28 cellular contexts compared by ENCODE assay signal in the genomic region with DNA sequence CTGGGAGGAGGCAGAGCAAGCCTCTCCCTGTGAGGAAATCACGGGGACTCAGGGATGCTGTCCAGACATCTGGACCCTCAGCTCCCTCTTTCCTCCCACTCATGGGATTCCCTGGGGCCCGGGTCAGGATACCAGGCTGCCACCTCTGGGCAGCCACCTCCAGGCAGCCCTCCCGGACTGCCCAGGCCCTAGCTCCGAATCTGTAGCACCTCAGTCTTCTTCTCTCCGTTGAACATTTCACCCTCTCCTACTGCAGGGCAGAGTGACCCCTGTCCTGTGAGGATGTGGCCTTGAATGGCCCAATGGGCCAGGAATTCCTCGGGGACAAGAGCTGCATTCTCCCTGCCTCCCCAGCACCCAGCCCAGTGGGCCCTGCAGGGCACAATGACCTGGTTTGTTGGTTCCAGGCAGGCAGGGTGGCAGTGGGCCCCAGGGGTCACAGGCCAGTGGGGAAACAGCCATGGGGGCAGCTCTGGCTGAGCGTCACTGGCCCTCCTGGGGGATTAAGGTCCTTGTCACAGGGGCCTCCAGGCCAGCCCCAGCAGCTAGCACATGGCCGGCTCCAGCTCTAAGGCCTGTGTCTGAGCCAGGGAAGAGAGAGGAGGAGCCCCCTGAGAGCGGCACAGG. TPM values are rescaled to one million over a fixed set of nuclear protein-coding genes. Genes with fewer than 3 reads are reported as not detected.
"Had no signal": no experiment of that assay in that cellular context is flagged by ENCODE, and none has a peak within 500 bp of the region (broad histone marks: within the 10 kb centered on the region; RNA-seq: fewer than 3 reads in every experiment).

No MANE protein-coding gene starts in this region.

- H3K4me3 ChIP-seq: ascending aorta, breast epithelium, cardiac muscle cell, coronary artery, esophagus muscularis mucosa, gastrocnemius medialis had no signal

- DNase-seq: activated CD4-positive, alpha-beta memory T cell treated with anti-CD3 and anti-CD28 coated beads for 36 hours; activated CD4-positive, alpha-beta T cell treated with anti-CD3 and anti-CD28 coated beads for 36 hours; activated CD4-positive, alpha-beta T cell treated with anti-CD3 and anti-CD28 coated beads, Interleukin-2, amount 10 ng/mL, durations not matched to agents 24 days and 14 days; activated CD4-positive, CD25-positive, alpha-beta regulatory T cell; activated CD4-positive, CD25-positive, alpha-beta regulatory T cell treated with anti-CD3 and anti-CD28 coated beads, Interleukin-2, amount 50 U/mL, for 72 hours; activated CD8-positive, alpha-beta memory T cell treated with anti-CD3 and anti-CD28 coated beads, Interleukin-2, amount 10 ng/mL, durations not matched to agents 7 days and 5 days; activated CD8-positive, alpha-beta memory T cell treated with anti-CD3 and anti-CD28 coated beads, Interleukin-2, amount 50 U/mL, for 4 hours; activated CD8-positive, alpha-beta T cell treated with anti-CD3 and anti-CD28 coated beads, Interleukin-2, amount 10 ng/mL, durations not matched to agents 7 days and 5 days; activated gamma-delta T cell; activated naive CD4-positive, alpha-beta T cell; activated naive CD4-positive, alpha-beta T cell treated with anti-CD3 and anti-CD28 coated beads, Interleukin-2, amount 10 ng/mL, durations not matched to agents 7 days and 5 days; activated naive CD8-positive, alpha-beta T cell treated with anti-CD3 and anti-CD28 coated beads, Interleukin-2, amount 10 ng/mL, durations not matched to agents 7 days and 5 days; activated T-cell treated with anti-CD3 and anti-CD28 coated beads, Interleukin-2, amount 50 U/mL, for 24 hours; activated T-cell treated with anti-CD3 and anti-CD28 coated beads, Interleukin-2, amount 50 U/mL, for 72 hours; dermis blood vessel endothelial cell; effector CD4-positive, alpha-beta T cell; effector memory CD8-positive, alpha-beta T cell; erythroblast; foreskin keratinocyte; gastrocnemius medialis; glutamatergic neuron; T-helper 2 cell had no signal

- H3K9me3 ChIP-seq: ascending aorta, gastrocnemius medialis had no signal

- H3K27me3 ChIP-seq: ascending aorta, cardiac muscle cell, foreskin keratinocyte had no signal

- ATAC-seq: activated CD4-positive, alpha-beta T cell treated with anti-CD3 and anti-CD28 coated beads for 36 hours; activated CD8-positive, alpha-beta memory T cell treated with anti-CD3 and anti-CD28 coated beads, Interleukin-2, amount 10 ng/mL, durations not matched to agents 7 days and 5 days; activated CD8-positive, alpha-beta T cell treated with anti-CD3 and anti-CD28 coated beads, Interleukin-2, amount 10 ng/mL, durations not matched to agents 7 days and 5 days; activated naive CD4-positive, alpha-beta T cell treated with anti-CD3 and anti-CD28 coated beads, Interleukin-2, amount 50 U/mL, for 72 hours; activated T-cell treated with anti-CD3 and anti-CD28 coated beads, Interleukin-2, amount 50 U/mL, for 72 hours; effector memory CD8-positive, alpha-beta T cell; foreskin keratinocyte; gastrocnemius medialis had no signal

- H3K4me1 ChIP-seq: ascending aorta, breast epithelium, esophagus muscularis mucosa, foreskin keratinocyte, gastrocnemius medialis had no signal

- H3K36me3 ChIP-seq: ascending aorta, breast epithelium, cardiac muscle cell, esophagus muscularis mucosa, gastrocnemius medialis had no signal

- H3K27ac ChIP-seq: ascending aorta, breast epithelium, cardiac muscle cell, coronary artery, esophagus muscularis mucosa, foreskin keratinocyte, gastrocnemius medialis had no signal

RNA-seq across cellular contexts. Expression of a gene that starts 9.5 kb away (rescaled TPM):
- total RNA-seq: cardiac muscle cell, gastrocnemius medialis had no signal
- polyA plus RNA-seq: cardiac muscle cell had no signal
